Comparison of ENCODE assay signal across 20 cellular contexts in genomic region chr7:20998309-20998708, GRCh38.
DNase-seq lines count a peak whose midpoint lies in the region; ATAC-seq, FAIRE-seq and TF ChIP-seq lines count a peak whose summit lies in the region.
"Had no signal": no experiment of that assay in that cellular context is flagged by ENCODE, and none has a peak within 500 bp of the region (broad histone marks: within the 10 kb centered on the region; RNA-seq: fewer than 3 reads in every experiment).

No MANE protein-coding gene starts in this region.

- TF ChIP-seq EP300 in Ishikawa (IDR thresholded peaks at IDR 0.05; ENCODE audit: borderline replicate concordance), result no peak

- FAIRE-seq in HTR-8/SVneo (lab: Jason Lieb, UNC), result no peak
- FAIRE-seq: GM18507, kidney had no signal

- in situ Hi-C loops in ACHN (cut with HindIII; ENCODE audit: low pct_ligation_motif_present, low pct_unique_long_range_greater_than_20kb, low sequenced_read_pairs), result no loop called here

- no peak for TF ChIP-seq RAD21 in Ishikawa (IDR thresholded peaks at IDR 0.05; ENCODE audit: low read depth)

- DNase-seq in ACHN, result peak; percentile 41
- peak; percentile 2 for DNase-seq in astrocyte of the hippocampus (ENCODE audit: low read depth, low spot score)
- peak; percentile 70 for DNase-seq in kidney glomerular epithelial cell (lab: John Stamatoyannopoulos, UW)
- DNase-seq in HTR-8/SVneo (ENCODE audit: insufficient read length, low spot score), result no peak
- DNase-seq in hippocampal formation (lab: John Stamatoyannopoulos, UW), result no peak
- no peak for DNase-seq in occipital lobe (lab: John Stamatoyannopoulos, UW)
- DNase-seq: activated CD4-positive, alpha-beta T cell treated with anti-CD3 and anti-CD28 coated beads for 48 hours; activated gamma-delta T cell; GOT3; head of caudate nucleus; KG1; kidney; NCI-H1105 treated with DMSO at 0.1 percent for 48 hours; NCI-H2107; NCI-H526 treated with DMSO at 0.1 percent for 48 hours; OCI-M1; testis had no signal

- no peak for ATAC-seq in HG02571 (IDR thresholded peaks at IDR 0.05; ENCODE audit: unreplicated experiment)

TF ChIP-seq in Ishikawa, 13 proteins besides CTCF, POLR2A, EP300 and RAD21:
- no peak for TF ChIP-seq TCF12 (IDR thresholded peaks at IDR 0.05; ENCODE audit: low read depth)
- peak; percentile 19; the same call in 1 of the 2 replicates for TF ChIP-seq TEAD4 (IDR thresholded peaks at IDR 0.05)

Comparison
In these comparisons a context has a peak if more than half of its experiments do, and no peak if none do; other contexts are left out.
1. DNase-seq: peak in ACHN (single experiment), astrocyte of the hippocampus (single experiment) and kidney glomerular epithelial cell (single experiment); none in HTR-8/SVneo (single experiment), hippocampal formation (0 of 2) and occipital lobe (single experiment).